In genomic region chr1:63784489-63785390, GRCh38 we compare ENCODE assay signal across 27 cellular contexts. TPM values are rescaled to one million over a fixed set of nuclear protein-coding genes. Genes with fewer than 3 reads are reported as not detected.
DNase-seq lines count a peak whose midpoint lies in the region; ATAC-seq, FAIRE-seq and TF ChIP-seq lines count a peak whose summit lies in the region.
"Had no signal": no experiment of that assay in that cellular context is flagged by ENCODE, and none has a peak within 500 bp of the region (broad histone marks: within the 10 kb centered on the region; RNA-seq: fewer than 3 reads in every experiment).

No MANE protein-coding gene starts in this region.

- CTCF ChIA-PET in HepG2 (lab: Yijun Ruan, JAX; ENCODE audit: low intra/inter-chr PET ratio, low total read pairs): no interaction called here
- CTCF ChIA-PET in RWPE1 (lab: Yijun Ruan, JAX): no interaction called here

- no peaks in the 10 kb centered on the region for H3K36me3 ChIP-seq in liver (ENCODE audit: control insufficient read depth in 4 of 4, insufficient read depth in 3 of 4, low read depth in 1 of 4, low read length in 3 of 4)
- H3K36me3 ChIP-seq in HepG2 (replicated peaks in 1 of 2; ENCODE audit: control insufficient read depth in 1 of 2, insufficient read depth in 2 of 2, low read length in 2 of 2): no peaks in the 10 kb centered on the region
- no peaks in the 10 kb centered on the region for H3K36me3 ChIP-seq in mesenchymal stem cell (ENCODE audit: control insufficient read depth in 1 of 2, insufficient read depth in 2 of 2, low read depth in 1 of 2, low read length in 2 of 2)
- no peaks in the 10 kb centered on the region for H3K36me3 ChIP-seq in neuronal stem cell (replicated peaks in 1 of 2; ENCODE audit: control insufficient read depth in 2 of 2, insufficient read depth in 2 of 2, low read length in 2 of 2)

- no peak overlapping the region for H3K9ac ChIP-seq in liver (ENCODE audit: low read depth in 1 of 2, low read length in 2 of 2)
- H3K9ac ChIP-seq in HepG2 (ENCODE audit: insufficient read depth, low read depth, low read length): no peak overlapping the region
- H3K9ac ChIP-seq in mesenchymal stem cell (ENCODE audit: low read length): no peak overlapping the region
- H3K9ac ChIP-seq in neuronal stem cell (ENCODE audit: low read depth, low read length, poor library complexity): no peak overlapping the region

- no peaks in the 10 kb centered on the region for H3K79me2 ChIP-seq in HepG2 (ENCODE audit: insufficient read depth, low read length)

- H3K9me3 ChIP-seq in liver (ENCODE audit: control insufficient read depth in 4 of 4, low read length in 3 of 4): no peaks in the 10 kb centered on the region
- no peaks in the 10 kb centered on the region for H3K9me3 ChIP-seq in HepG2 (ENCODE audit: low read length)
- H3K9me3 ChIP-seq in mesenchymal stem cell (ENCODE audit: control insufficient read depth, low read length): no peaks in the 10 kb centered on the region
- no peaks in the 10 kb centered on the region for H3K9me3 ChIP-seq in neuronal stem cell (replicated peaks in 1 of 2; ENCODE audit: control insufficient read depth in 2 of 2, insufficient read depth in 1 of 2, low read depth in 1 of 2, low read length in 2 of 2)

- in situ Hi-C loops in HepG2 (cut with HindIII; ENCODE audit: extremely low pct_ligation_motif_present, low pct_unique_long_range_greater_than_20kb): no loop called here

- H2BK15ac ChIP-seq in mesenchymal stem cell (ENCODE audit: low read depth, poor library complexity, severe bottlenecking) (no peak overlapping the region), neuronal stem cell (ENCODE audit: low read length) (no peak overlapping the region)

- WGBS in liver: 67% methylated on average over 6 of the region's 6 CpGs
- 79% methylated on average over 6 of the region's 6 CpGs for WGBS in HepG2 (ENCODE audit: low lambda C conversion rate)
- WGBS in mesenchymal stem cell: 93% methylated on average over 4 of the region's 6 CpGs
- no CpG with 5 or more reads among the region's 6 CpGs for WGBS in neuronal stem cell (ENCODE audit: extremely low coverage in 2 of 2, insufficient read length in 2 of 2, insufficient replicate concordance in 1 of 2), 2 donors

- H2BK120ac ChIP-seq in mesenchymal stem cell (ENCODE audit: low read depth, low read length) (no peak overlapping the region), neuronal stem cell (ENCODE audit: low read depth, low read length) (no peak overlapping the region)

- peaks cover 0 to 7% (median 0%) of the 10 kb centered on the region in 4 donors for H3K4me1 ChIP-seq in liver (ENCODE audit: control insufficient read depth in 4 of 4, insufficient read depth in 4 of 4, low read length in 3 of 4)
- peaks cover 17% of the 10 kb centered on the region for H3K4me1 ChIP-seq in HepG2 (ENCODE audit: insufficient read depth, low read length)
- peaks cover 2% of the 10 kb centered on the region for H3K4me1 ChIP-seq in mesenchymal stem cell (ENCODE audit: control insufficient read depth, insufficient read depth, low read depth, low read length)
- H3K4me1 ChIP-seq in neuronal stem cell (ENCODE audit: control insufficient read depth in 2 of 2, insufficient read depth in 1 of 2, low read depth in 1 of 2, low read length in 2 of 2): peaks cover 3 to 27% of the 10 kb centered on the region in 2 donors

- FAIRE-seq in HepG2 (lab: Jason Lieb, UNC): no peak
- FAIRE-seq: astrocyte had no signal

- H3K14ac ChIP-seq in mesenchymal stem cell (ENCODE audit: low read length in 2 of 2): no peak overlapping the region
- no peak overlapping the region for H3K14ac ChIP-seq in neuronal stem cell (ENCODE audit: low read length)

- no peak overlapping the region for H2BK5ac ChIP-seq in mesenchymal stem cell (ENCODE audit: low read depth, low read length, poor library complexity, severe bottlenecking)
- no peak overlapping the region for H2BK5ac ChIP-seq in neuronal stem cell (ENCODE audit: low read length)

- H4K20me1 ChIP-seq in HepG2 (ENCODE audit: insufficient read depth, low read length): no peaks in the 10 kb centered on the region

- H2BK12ac ChIP-seq in mesenchymal stem cell (ENCODE audit: low read length in 2 of 2): no peak overlapping the region
- no peak overlapping the region for H2BK12ac ChIP-seq in neuronal stem cell (ENCODE audit: low read length)

- peak overlapping the region; percentile 4 for H2AK5ac ChIP-seq in mesenchymal stem cell (ENCODE audit: low read length, severe bottlenecking)
- H2AK5ac ChIP-seq in neuronal stem cell (ENCODE audit: low read depth, low read length): no peak overlapping the region

- H3K4me2 ChIP-seq in HepG2 (ENCODE audit: low read depth, low read length) (no peak overlapping the region), mesenchymal stem cell (ENCODE audit: low read length, poor library complexity, severe bottlenecking) (no peak overlapping the region), neuronal stem cell (ENCODE audit: insufficient read depth, low read length, poor library complexity, severe bottlenecking) (no peak overlapping the region)
- H3K4me2 ChIP-seq: PC-9 had no signal

- intact Hi-C loops in HepG2 (cut with micrococcal nuclease; ENCODE audit: unreplicated experiment): no loop called here

- H3K27ac ChIP-seq in liver (ENCODE audit: low read depth in 1 of 2, low read length in 2 of 2) (no peak overlapping the region), HepG2 (ENCODE audit: extremely low read length, insufficient read depth, low read length) (no peak overlapping the region), mesenchymal stem cell (ENCODE audit: low read length, poor library complexity, severe bottlenecking) (no peak overlapping the region), RWPE1 (no peak overlapping the region), neuronal stem cell (replicated peaks; ENCODE audit: low read length) (no peak overlapping the region)
- H3K27ac ChIP-seq: PC-9 had no signal

- H4K91ac ChIP-seq in mesenchymal stem cell (ENCODE audit: low read length): no peak overlapping the region
- no peak overlapping the region for H4K91ac ChIP-seq in neuronal stem cell (ENCODE audit: low read depth, low read length, poor library complexity)

- ATAC-seq in HepG2: no peak
- ATAC-seq: activated CD4-positive, CD25-positive, alpha-beta regulatory T cell treated with anti-CD3 and anti-CD28 coated beads, Interleukin-2, amount 50 U/mL, for 24 hours; activated naive CD8-positive, alpha-beta T cell treated with anti-CD3 and anti-CD28 coated beads, Interleukin-2, amount 50 U/mL, for 24 hours; activated T-cell treated with anti-CD3 and anti-CD28 coated beads, Interleukin-2, amount 50 U/mL, for 72 hours had no signal

- H3K27me3 ChIP-seq in liver (ENCODE audit: control insufficient read depth in 4 of 4, insufficient read depth in 4 of 4, low read length in 3 of 4) (no peaks in the 10 kb centered on the region), HepG2 (ENCODE audit: control insufficient read depth in 1 of 2, insufficient read depth in 2 of 2, low read length in 2 of 2) (no peaks in the 10 kb centered on the region), mesenchymal stem cell (ENCODE audit: control insufficient read depth in 1 of 2, insufficient read depth in 1 of 2, low read length in 2 of 2) (no peaks in the 10 kb centered on the region), neuronal stem cell (ENCODE audit: control insufficient read depth in 3 of 3, insufficient read depth in 3 of 3, low read depth in 1 of 3, low read length in 3 of 3) (no peaks in the 10 kb centered on the region)

- H3K79me1 ChIP-seq in mesenchymal stem cell (replicated peaks; ENCODE audit: low read length, poor library complexity, severe bottlenecking) (peaks cover 30% of the 10 kb centered on the region), neuronal stem cell (ENCODE audit: low read depth, low read length) (no peaks in the 10 kb centered on the region)

- DNase-seq in HepG2 (ENCODE audit: low spot score): no peak
- DNase-seq in choroid plexus epithelial cell (ENCODE audit: low read depth): peak; percentile 48
- DNase-seq in mesenchymal stem cell: no peak
- DNase-seq in RWPE1 (ENCODE audit: low spot score): no peak
- no peak for DNase-seq in retina
- no peak for DNase-seq in neuronal stem cell (ENCODE audit: low spot score)
- DNase-seq: activated CD4-positive, alpha-beta T cell treated with anti-CD3 and anti-CD28 coated beads, Interleukin-2, amount 50 U/mL, for 48 hours; activated naive CD8-positive, alpha-beta T cell treated with anti-CD3 and anti-CD28 coated beads, Interleukin-2, amount 50 U/mL, for 24 hours; activated T-cell treated with anti-CD3 and anti-CD28 coated beads, Interleukin-2, amount 50 U/mL, for 72 hours; caudate nucleus; DMS79 treated with DMSO at 0.1 percent for 48 hours; foreskin fibroblast; GDM1; HCEC 1CT; head of caudate nucleus; NCI-H1048; NCI-H1694 treated with DMSO at 0.1 percent for 48 hours; NCI-H226; NCI-H526 treated with DMSO at 0.1 percent for 48 hours; PC-9; SHP77 treated with DMSO at 0.1 percent for 48 hours; stimulated activated CD4-positive, alpha-beta T cell treated with anti-CD3 and anti-CD28 coated beads, Interleukin-15, amount 100 ng/mL, for 24 hours; stimulated activated CD4-positive, alpha-beta T cell treated with anti-CD3 and anti-CD28 coated beads, Interleukin-4, amount 100 ng/mL, for 4 hours; T-helper 2 cell had no signal

- POLR2A ChIA-PET in HepG2 (lab: Yijun Ruan, JAX): no interaction called here
- POLR2A ChIA-PET in RWPE1 (lab: Yijun Ruan, JAX; ENCODE audit: low non-redundant PET): no interaction called here

- H3K18ac ChIP-seq in mesenchymal stem cell (ENCODE audit: low read depth in 1 of 2, low read length in 2 of 2): no peak overlapping the region
- H3K18ac ChIP-seq in neuronal stem cell (ENCODE audit: low read length): no peak overlapping the region

- TF ChIP-seq POLR2A in HepG2 (IDR thresholded peaks at IDR 0.05; ENCODE audit: insufficient read depth in 1 of 2, low read depth in 2 of 2, low read length in 2 of 2): no peak

- TF ChIP-seq CTCF in liver (IDR thresholded peaks at IDR 0.05; ENCODE audit: low read depth, low read length, missing input control) (no peak), HepG2 (CRISPR knock-in tag; IDR thresholded peaks at IDR 0.05) (no peak), choroid plexus epithelial cell (conservative IDR thresholded peaks at IDR 0.05; ENCODE audit: low read depth, low read length) (no peak), RWPE1 (conservative IDR thresholded peaks at IDR 0.05; ENCODE audit: low read depth) (no peak)

- no peak for TF ChIP-seq EP300 in HepG2 (IDR thresholded peaks at IDR 0.05; ENCODE audit: low read depth in 2 of 2, low read length in 2 of 2)
- no peak for TF ChIP-seq EP300 in HepG2 (CRISPR knock-in tag; IDR thresholded peaks at IDR 0.05; ENCODE audit: borderline replicate concordance)

- H3K4ac ChIP-seq in mesenchymal stem cell (ENCODE audit: low read depth in 1 of 2, low read length in 2 of 2) (no peak overlapping the region), neuronal stem cell (ENCODE audit: low read length) (no peak overlapping the region)

- no peak overlapping the region for H3K4me3 ChIP-seq in liver (ENCODE audit: low read depth in 1 of 3, low read length in 3 of 3)
- no peak overlapping the region for H3K4me3 ChIP-seq in HepG2 (replicated peaks in 1 of 3; ENCODE audit: insufficient read depth in 1 of 3, low read depth in 2 of 3, low read length in 3 of 3)
- no peak overlapping the region for H3K4me3 ChIP-seq in choroid plexus epithelial cell (ENCODE audit: low read depth, low read length)
- no peak overlapping the region for H3K4me3 ChIP-seq in mesenchymal stem cell (ENCODE audit: insufficient read depth in 1 of 2, low read depth in 1 of 2, low read length in 2 of 2)
- H3K4me3 ChIP-seq in neuronal stem cell (ENCODE audit: low read length in 2 of 2): no peak overlapping the region
- H3K4me3 ChIP-seq: PC-9 had no signal

- H4K8ac ChIP-seq in mesenchymal stem cell (ENCODE audit: low read length) (no peak overlapping the region), neuronal stem cell (ENCODE audit: low read depth, low read length) (no peak overlapping the region)

- no peak for TF ChIP-seq RAD21 in liver (IDR thresholded peaks at IDR 0.05)
- TF ChIP-seq RAD21 in HepG2 (CRISPR knock-in tag; IDR thresholded peaks at IDR 0.05): no peak

- no TSS peak for BruUV-seq in HepG2 (replicated peaks; lab: Mats Ljungman, UMichigan)

- no peak overlapping the region for H2AFZ ChIP-seq in HepG2 (ENCODE audit: low read length)
- no peak overlapping the region for H2AFZ ChIP-seq in mesenchymal stem cell (ENCODE audit: low read depth, low read length)
- H2AFZ ChIP-seq in neuronal stem cell (ENCODE audit: low read length): no peak overlapping the region
- H2AFZ ChIP-seq: PC-9 had no signal

- H3K23ac ChIP-seq in mesenchymal stem cell (ENCODE audit: low read length in 2 of 2) (no peak overlapping the region), neuronal stem cell (ENCODE audit: low read depth, low read length, poor library complexity) (no peak overlapping the region)

RNA-seq across cellular contexts. Expression of gene ROR1, which starts 10.9 kb away (rescaled TPM):
- total RNA-seq in liver (under 1 TPM; 0.50 to 0.98 TPM), HepG2 (2016; rRNA removed; fragmentation: Illumina TruSeq; extraction: Trizol) (1.6 and 2.3 TPM in 2 replicates)
- polyA plus RNA-seq in liver (under 1 TPM; 0.15 to 0.24 TPM), HepG2 (2011; rRNA removed) (0.58 and 0.67 TPM in 2 replicates)
- total RNA-seq in HepG2 (2016; cell fraction: cytosol; rRNA removed; fragmentation: Illumina TruSeq; extraction: Trizol; ENCODE audit: low read depth): 1.6 and 3.0 TPM in 2 replicates
- total RNA-seq in HepG2 (2016; cell fraction: insoluble cytoplasmic fraction; rRNA removed; fragmentation: Illumina TruSeq; extraction: Trizol): 1.5 and 2.0 TPM in 2 replicates
- total RNA-seq in HepG2 (2016; cell fraction: membrane; rRNA removed; fragmentation: Illumina TruSeq; extraction: Trizol): 0.79 and 1.0 TPM in 2 replicates
- 2.9 and 3.2 TPM in 2 replicates for total RNA-seq in HepG2 (2016; cell fraction: nucleus; rRNA removed; fragmentation: Illumina TruSeq; extraction: Trizol)
- polyA plus RNA-seq in HepG2 (2011; cell fraction: cytosol; rRNA removed): 0.55 and 0.59 TPM in 2 replicates
- polyA plus RNA-seq in HepG2 (2011; cell fraction: nucleus; rRNA removed): 0.19 and 0.37 TPM in 2 replicates
- 0.31 and 0.60 TPM in 2 replicates for polyA plus RNA-seq in HepG2 (2012)
- 0.08 and 0.14 TPM in 2 replicates for polyA plus RNA-seq in HepG2 (2016; cell fraction: cytosol; fragmentation: Illumina TruSeq; extraction: Trizol; ENCODE audit: low read depth)
- 1.5 TPM in 2 replicates for polyA plus RNA-seq in HepG2 (2016; cell fraction: insoluble cytoplasmic fraction; fragmentation: Illumina TruSeq; extraction: Trizol; ENCODE audit: low read depth)
- polyA plus RNA-seq in HepG2 (2016; cell fraction: membrane; fragmentation: Illumina TruSeq; extraction: Trizol; ENCODE audit: low read depth): 0.15 and 0.19 TPM in 2 replicates
- 1.7 and 2.2 TPM in 2 replicates for polyA plus RNA-seq in HepG2 (2016; cell fraction: nucleus; fragmentation: Illumina TruSeq; extraction: Trizol; ENCODE audit: insufficient read depth, low read depth)
- 2.0 and 4.4 TPM in 2 replicates for polyA minus RNA-seq in HepG2 (2011; rRNA and poly(A)+ RNA removed; ENCODE audit: low replicate concordance)
- polyA minus RNA-seq in HepG2 (2011; cell fraction: cytosol; rRNA and poly(A)+ RNA removed): 0.99 and 1.6 TPM in 2 replicates
- 1.9 and 2.3 TPM in 2 replicates for polyA minus RNA-seq in HepG2 (2011; cell fraction: nucleus; rRNA and poly(A)+ RNA removed)
- polyA plus RNA-seq in mesenchymal stem cell (2013, experiment 1 of 2): 17.0 TPM
- 16.8 TPM for polyA plus RNA-seq in mesenchymal stem cell (2013, experiment 2 of 2)
- polyA plus RNA-seq in neuronal stem cell (2013, experiment 1 of 2): 7.0 TPM
- polyA plus RNA-seq in neuronal stem cell (2013, experiment 2 of 2): 7.3 TPM
